Comparison of ENCODE assay signal across 1 cellular context in the genomic region with DNA sequence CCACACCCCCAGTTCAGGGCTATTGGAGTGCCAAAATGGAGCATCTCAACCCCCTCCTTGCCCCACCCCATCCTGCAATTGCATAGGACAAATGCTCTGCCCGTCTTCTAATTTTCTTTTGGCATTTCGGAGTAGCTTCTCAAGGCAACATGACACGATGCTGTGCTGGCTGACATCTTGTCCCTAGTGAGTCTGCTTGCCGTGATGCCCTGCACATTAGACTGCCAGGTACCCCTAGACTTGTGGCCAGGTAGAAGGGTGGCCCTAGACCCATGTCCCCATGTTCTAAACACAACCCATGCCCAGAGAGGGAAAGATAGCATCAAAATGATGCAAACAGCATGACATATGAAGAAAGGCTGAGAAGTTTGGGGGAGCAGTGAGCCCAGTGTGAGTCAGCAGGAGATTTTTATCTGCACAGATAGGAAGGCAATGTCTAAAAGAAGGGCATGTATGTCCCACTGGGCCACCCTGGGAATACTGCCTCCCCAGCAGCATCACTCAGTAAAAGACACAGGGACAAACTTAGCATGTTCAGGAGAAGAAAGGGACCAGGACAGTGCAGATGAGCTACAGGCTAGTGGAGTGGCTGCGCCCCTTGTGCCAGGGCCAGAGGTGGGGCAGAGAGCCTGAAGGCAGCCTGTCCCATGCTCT.
TF ChIP-seq lines count a peak whose summit lies in the region.

No MANE protein-coding gene starts in this region.

TF ChIP-seq in K562, 482 proteins besides CTCF, POLR2A, EP300 and RAD21 (continued from another document and continues in another):
- TF ChIP-seq FIP1L1 (IDR thresholded peaks at IDR 0.05; ENCODE audit: low read depth, low read length, poor library complexity, severe bottlenecking) = no peak
- TF ChIP-seq, protein P1, sequence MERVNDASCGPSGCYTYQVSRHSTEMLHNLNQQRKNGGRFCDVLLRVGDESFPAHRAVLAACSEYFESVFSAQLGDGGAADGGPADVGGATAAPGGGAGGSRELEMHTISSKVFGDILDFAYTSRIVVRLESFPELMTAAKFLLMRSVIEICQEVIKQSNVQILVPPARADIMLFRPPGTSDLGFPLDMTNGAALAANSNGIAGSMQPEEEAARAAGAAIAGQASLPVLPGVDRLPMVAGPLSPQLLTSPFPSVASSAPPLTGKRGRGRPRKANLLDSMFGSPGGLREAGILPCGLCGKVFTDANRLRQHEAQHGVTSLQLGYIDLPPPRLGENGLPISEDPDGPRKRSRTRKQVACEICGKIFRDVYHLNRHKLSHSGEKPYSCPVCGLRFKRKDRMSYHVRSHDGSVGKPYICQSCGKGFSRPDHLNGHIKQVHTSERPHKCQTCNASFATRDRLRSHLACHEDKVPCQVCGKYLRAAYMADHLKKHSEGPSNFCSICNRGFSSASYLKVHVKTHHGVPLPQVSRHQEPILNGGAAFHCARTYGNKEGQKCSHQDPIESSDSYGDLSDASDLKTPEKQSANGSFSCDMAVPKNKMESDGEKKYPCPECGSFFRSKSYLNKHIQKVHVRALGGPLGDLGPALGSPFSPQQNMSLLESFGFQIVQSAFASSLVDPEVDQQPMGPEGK (CRISPR knock-in tag; IDR thresholded peaks at IDR 0.05; ENCODE audit: borderline replicate concordance) = no peak; the same call in 1 of the 2 replicates
- TF ChIP-seq ZNF431 (CRISPR knock-in tag; IDR thresholded peaks at IDR 0.05) = no peak
- TF ChIP-seq, protein P2, sequence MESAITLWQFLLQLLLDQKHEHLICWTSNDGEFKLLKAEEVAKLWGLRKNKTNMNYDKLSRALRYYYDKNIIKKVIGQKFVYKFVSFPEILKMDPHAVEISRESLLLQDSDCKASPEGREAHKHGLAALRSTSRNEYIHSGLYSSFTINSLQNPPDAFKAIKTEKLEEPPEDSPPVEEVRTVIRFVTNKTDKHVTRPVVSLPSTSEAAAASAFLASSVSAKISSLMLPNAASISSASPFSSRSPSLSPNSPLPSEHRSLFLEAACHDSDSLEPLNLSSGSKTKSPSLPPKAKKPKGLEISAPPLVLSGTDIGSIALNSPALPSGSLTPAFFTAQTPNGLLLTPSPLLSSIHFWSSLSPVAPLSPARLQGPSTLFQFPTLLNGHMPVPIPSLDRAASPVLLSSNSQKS (CRISPR knock-in tag; IDR thresholded peaks at IDR 0.05) = no peak
- TF ChIP-seq, protein P3, sequence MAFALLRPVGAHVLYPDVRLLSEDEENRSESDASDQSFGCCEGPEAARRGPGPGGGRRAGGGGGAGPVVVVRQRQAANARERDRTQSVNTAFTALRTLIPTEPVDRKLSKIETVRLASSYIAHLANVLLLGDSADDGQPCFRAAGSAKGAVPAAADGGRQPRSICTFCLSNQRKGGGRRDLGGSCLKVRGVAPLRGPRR (CRISPR knock-in tag; IDR thresholded peaks at IDR 0.05) = peak; percentile 73; the same call in 1 of the 2 replicates
- TF ChIP-seq, protein P4, sequence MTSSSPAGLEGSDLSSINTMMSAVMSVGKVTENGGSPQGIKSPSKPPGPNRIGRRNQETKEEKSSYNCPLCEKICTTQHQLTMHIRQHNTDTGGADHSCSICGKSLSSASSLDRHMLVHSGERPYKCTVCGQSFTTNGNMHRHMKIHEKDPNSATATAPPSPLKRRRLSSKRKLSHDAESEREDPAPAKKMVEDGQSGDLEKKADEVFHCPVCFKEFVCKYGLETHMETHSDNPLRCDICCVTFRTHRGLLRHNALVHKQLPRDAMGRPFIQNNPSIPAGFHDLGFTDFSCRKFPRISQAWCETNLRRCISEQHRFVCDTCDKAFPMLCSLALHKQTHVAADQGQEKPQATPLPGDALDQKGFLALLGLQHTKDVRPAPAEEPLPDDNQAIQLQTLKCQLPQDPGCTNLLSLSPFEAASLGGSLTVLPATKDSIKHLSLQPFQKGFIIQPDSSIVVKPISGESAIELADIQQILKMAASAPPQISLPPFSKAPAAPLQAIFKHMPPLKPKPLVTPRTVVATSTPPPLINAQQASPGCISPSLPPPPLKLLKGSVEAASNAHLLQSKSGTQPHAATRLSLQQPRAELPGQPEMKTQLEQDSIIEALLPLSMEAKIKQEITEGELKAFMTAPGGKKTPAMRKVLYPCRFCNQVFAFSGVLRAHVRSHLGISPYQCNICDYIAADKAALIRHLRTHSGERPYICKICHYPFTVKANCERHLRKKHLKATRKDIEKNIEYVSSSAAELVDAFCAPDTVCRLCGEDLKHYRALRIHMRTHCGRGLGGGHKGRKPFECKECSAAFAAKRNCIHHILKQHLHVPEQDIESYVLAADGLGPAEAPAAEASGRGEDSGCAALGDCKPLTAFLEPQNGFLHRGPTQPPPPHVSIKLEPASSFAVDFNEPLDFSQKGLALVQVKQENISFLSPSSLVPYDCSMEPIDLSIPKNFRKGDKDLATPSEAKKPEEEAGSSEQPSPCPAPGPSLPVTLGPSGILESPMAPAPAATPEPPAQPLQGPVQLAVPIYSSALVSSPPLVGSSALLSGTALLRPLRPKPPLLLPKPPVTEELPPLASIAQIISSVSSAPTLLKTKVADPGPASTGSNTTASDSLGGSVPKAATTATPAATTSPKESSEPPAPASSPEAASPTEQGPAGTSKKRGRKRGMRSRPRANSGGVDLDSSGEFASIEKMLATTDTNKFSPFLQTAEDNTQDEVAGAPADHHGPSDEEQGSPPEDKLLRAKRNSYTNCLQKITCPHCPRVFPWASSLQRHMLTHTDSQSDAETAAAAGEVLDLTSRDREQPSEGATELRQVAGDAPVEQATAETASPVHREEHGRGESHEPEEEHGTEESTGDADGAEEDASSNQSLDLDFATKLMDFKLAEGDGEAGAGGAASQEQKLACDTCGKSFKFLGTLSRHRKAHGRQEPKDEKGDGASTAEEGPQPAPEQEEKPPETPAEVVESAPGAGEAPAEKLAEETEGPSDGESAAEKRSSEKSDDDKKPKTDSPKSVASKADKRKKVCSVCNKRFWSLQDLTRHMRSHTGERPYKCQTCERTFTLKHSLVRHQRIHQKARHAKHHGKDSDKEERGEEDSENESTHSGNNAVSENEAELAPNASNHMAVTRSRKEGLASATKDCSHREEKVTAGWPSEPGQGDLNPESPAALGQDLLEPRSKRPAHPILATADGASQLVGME (CRISPR knock-in tag; IDR thresholded peaks at IDR 0.05) = peak; percentile 22; the same call in 1 of the 2 replicates
- TF ChIP-seq, protein P5, sequence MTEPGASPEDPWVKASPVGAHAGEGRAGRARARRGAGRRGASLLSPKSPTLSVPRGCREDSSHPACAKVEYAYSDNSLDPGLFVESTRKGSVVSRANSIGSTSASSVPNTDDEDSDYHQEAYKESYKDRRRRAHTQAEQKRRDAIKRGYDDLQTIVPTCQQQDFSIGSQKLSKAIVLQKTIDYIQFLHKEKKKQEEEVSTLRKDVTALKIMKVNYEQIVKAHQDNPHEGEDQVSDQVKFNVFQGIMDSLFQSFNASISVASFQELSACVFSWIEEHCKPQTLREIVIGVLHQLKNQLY (CRISPR knock-in tag; conservative IDR thresholded peaks at IDR 0.05) = no peak
- TF ChIP-seq NFRKB (IDR thresholded peaks at IDR 0.05; ENCODE audit: low read depth) = peak; percentile 64; the same call in 1 of the 2 replicates
- TF ChIP-seq, protein P6, sequence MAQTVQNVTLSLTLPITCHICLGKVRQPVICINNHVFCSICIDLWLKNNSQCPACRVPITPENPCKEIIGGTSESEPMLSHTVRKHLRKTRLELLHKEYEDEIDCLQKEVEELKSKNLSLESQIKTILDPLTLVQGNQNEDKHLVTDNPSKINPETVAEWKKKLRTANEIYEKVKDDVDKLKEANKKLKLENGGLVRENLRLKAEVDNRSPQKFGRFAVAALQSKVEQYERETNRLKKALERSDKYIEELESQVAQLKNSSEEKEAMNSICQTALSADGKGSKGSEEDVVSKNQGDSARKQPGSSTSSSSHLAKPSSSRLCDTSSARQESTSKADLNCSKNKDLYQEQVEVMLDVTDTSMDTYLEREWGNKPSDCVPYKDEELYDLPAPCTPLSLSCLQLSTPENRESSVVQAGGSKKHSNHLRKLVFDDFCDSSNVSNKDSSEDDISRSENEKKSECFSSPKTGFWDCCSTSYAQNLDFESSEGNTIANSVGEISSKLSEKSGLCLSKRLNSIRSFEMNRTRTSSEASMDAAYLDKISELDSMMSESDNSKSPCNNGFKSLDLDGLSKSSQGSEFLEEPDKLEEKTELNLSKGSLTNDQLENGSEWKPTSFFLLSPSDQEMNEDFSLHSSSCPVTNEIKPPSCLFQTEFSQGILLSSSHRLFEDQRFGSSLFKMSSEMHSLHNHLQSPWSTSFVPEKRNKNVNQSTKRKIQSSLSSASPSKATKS (CRISPR knock-in tag; IDR thresholded peaks at IDR 0.05) = no peak
- TF ChIP-seq FOXP1 (CRISPR knock-in tag; IDR thresholded peaks at IDR 0.05) = 0 out of 2 replicates have a peak, but pooled peaks have one; percentile 18
- TF ChIP-seq ZNF436 (CRISPR knock-in tag; IDR thresholded peaks at IDR 0.05) = no peak
- no peak for TF ChIP-seq NCOA6 (IDR thresholded peaks at IDR 0.05)
- TF ChIP-seq, protein P7, sequence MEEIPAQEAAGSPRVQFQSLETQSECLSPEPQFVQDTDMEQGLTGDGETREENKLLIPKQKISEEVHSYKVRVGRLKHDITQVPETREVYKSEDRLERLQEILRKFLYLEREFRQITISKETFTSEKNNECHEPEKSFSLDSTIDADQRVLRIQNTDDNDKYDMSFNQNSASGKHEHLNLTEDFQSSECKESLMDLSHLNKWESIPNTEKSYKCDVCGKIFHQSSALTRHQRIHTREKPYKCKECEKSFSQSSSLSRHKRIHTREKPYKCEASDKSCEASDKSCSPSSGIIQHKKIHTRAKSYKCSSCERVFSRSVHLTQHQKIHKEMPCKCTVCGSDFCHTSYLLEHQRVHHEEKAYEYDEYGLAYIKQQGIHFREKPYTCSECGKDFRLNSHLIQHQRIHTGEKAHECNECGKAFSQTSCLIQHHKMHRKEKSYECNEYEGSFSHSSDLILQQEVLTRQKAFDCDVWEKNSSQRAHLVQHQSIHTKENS (CRISPR knock-in tag; IDR thresholded peaks at IDR 0.05) = no peak
- TF ChIP-seq ZBTB11 (CRISPR knock-in tag; IDR thresholded peaks at IDR 0.05) = 0 out of 6 replicates have a peak, but pooled peaks of 1 of the 3 experiments have one; percentile 22
- TF ChIP-seq IRF2 (CRISPR knock-in tag; IDR thresholded peaks at IDR 0.05) = no peak
- no peak for TF ChIP-seq ZNF280A (IDR thresholded peaks at IDR 0.05; ENCODE audit: low read depth, partially characterized antibody)
- peak in 1 of 2 experiments; percentile 20; a peak in 1 of 4 replicates for TF ChIP-seq ARNT (IDR thresholded peaks at IDR 0.05)
- TF ChIP-seq LEF1 (IDR thresholded peaks at IDR 0.05) = peak; percentile 62; the same call in 1 of the 2 replicates
- no peak for TF ChIP-seq U2AF2 (optimal IDR thresholded peaks at IDR 0.05; ENCODE audit: low read depth, low read length)
- TF ChIP-seq ZNF354B (CRISPR knock-in tag; IDR thresholded peaks at IDR 0.05) = peak; percentile 61
- peak; percentile 93 for TF ChIP-seq ZNF175 (CRISPR knock-in tag; IDR thresholded peaks at IDR 0.05; ENCODE audit: low read depth)
- TF ChIP-seq CHCHD3 (CRISPR knock-in tag; IDR thresholded peaks at IDR 0.05) = no peak
- peak; percentile 91; the same call in 1 of the 2 replicates for TF ChIP-seq CTBP1 (IDR thresholded peaks at IDR 0.05; ENCODE audit: borderline replicate concordance)
- no peak for TF ChIP-seq NBN (IDR thresholded peaks at IDR 0.05; ENCODE audit: low read depth)
- TF ChIP-seq XRCC4 (IDR thresholded peaks at IDR 0.05; ENCODE audit: extremely low read depth, insufficient read depth, insufficient read length) = no peak
- no peak for TF ChIP-seq ZNF253 (CRISPR knock-in tag; conservative IDR thresholded peaks at IDR 0.05)
- no peak for TF ChIP-seq MCM5 (IDR thresholded peaks at IDR 0.05; ENCODE audit: low read depth)
- no peak for TF ChIP-seq CREB5 (CRISPR knock-in tag; IDR thresholded peaks at IDR 0.05)
- TF ChIP-seq ZBTB17 (CRISPR knock-in tag; IDR thresholded peaks at IDR 0.05) = peak; percentile 78; the same call in 1 of the 2 replicates
- TF ChIP-seq NFIX (CRISPR knock-in tag; IDR thresholded peaks at IDR 0.05; ENCODE audit: low read depth) = no peak
- TF ChIP-seq, protein P8, sequence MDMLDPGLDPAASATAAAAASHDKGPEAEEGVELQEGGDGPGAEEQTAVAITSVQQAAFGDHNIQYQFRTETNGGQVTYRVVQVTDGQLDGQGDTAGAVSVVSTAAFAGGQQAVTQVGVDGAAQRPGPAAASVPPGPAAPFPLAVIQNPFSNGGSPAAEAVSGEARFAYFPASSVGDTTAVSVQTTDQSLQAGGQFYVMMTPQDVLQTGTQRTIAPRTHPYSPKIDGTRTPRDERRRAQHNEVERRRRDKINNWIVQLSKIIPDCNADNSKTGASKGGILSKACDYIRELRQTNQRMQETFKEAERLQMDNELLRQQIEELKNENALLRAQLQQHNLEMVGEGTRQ (CRISPR knock-in tag; IDR thresholded peaks at IDR 0.05) = no peak
